ENCODE assay signal across 1 cellular context in genomic region chr18:62720048-62720447, GRCh38.
TF ChIP-seq lines count a peak whose summit lies in the region.

No MANE protein-coding gene starts in this region.

TF ChIP-seq in WTC11, 78 proteins besides CTCF, POLR2A, EP300 and RAD21 (continued from another document):
- TF ChIP-seq ZNF416 (CRISPR knock-in tag; IDR thresholded peaks at IDR 0.05) = no peak
- TF ChIP-seq, protein P1, sequence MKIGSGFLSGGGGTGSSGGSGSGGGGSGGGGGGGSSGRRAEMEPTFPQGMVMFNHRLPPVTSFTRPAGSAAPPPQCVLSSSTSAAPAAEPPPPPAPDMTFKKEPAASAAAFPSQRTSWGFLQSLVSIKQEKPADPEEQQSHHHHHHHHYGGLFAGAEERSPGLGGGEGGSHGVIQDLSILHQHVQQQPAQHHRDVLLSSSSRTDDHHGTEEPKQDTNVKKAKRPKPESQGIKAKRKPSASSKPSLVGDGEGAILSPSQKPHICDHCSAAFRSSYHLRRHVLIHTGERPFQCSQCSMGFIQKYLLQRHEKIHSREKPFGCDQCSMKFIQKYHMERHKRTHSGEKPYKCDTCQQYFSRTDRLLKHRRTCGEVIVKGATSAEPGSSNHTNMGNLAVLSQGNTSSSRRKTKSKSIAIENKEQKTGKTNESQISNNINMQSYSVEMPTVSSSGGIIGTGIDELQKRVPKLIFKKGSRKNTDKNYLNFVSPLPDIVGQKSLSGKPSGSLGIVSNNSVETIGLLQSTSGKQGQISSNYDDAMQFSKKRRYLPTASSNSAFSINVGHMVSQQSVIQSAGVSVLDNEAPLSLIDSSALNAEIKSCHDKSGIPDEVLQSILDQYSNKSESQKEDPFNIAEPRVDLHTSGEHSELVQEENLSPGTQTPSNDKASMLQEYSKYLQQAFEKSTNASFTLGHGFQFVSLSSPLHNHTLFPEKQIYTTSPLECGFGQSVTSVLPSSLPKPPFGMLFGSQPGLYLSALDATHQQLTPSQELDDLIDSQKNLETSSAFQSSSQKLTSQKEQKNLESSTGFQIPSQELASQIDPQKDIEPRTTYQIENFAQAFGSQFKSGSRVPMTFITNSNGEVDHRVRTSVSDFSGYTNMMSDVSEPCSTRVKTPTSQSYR (CRISPR knock-in tag; IDR thresholded peaks at IDR 0.05) = no peak
